ENCODE assay signal across 13 cellular contexts in the genomic region with DNA sequence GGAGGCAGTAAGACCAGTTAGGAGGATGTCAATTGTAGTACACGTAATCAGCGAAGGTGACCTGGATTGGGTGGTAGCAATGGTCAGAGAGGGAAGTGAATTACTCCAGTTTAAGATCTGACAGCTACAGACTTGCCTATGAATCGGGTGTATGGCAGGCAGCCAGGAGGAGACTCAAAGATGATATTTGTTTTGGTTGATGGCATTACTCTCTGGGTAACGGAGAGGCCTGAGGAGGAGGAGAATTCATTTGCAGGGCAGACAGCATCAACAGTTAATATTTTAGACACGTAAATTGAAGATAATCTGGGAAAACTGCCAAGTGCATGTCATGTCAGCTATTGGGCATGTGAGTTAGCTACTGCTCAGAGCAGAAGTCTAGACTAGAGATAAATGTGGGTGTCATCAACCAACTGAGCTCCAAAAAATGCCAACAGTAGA.
DNase-seq lines count a peak whose midpoint lies in the region; TF ChIP-seq lines count a peak whose summit lies in the region.
"Had no signal": no experiment of that assay in that cellular context is flagged by ENCODE, and none has a peak within 500 bp of the region (broad histone marks: within the 10 kb centered on the region; RNA-seq: fewer than 3 reads in every experiment).

No MANE protein-coding gene starts in this region.

- no CpG with 5 or more reads among the region's 5 CpGs for WGBS in neuronal stem cell (ENCODE audit: extremely low coverage in 2 of 2, insufficient read length in 2 of 2, insufficient replicate concordance in 1 of 2), 2 donors

- H3K18ac ChIP-seq in neuronal stem cell (ENCODE audit: low read length): no peak overlapping the region

- H3K23ac ChIP-seq in neuronal stem cell (ENCODE audit: low read depth, low read length, poor library complexity): no peak overlapping the region

- H2AK5ac ChIP-seq in neuronal stem cell (ENCODE audit: low read depth, low read length): no peak overlapping the region

- no peak overlapping the region for H2AFZ ChIP-seq in Karpas-422 (ENCODE audit: low read length)
- H2AFZ ChIP-seq in neuronal stem cell (ENCODE audit: low read length): no peak overlapping the region

- H4K91ac ChIP-seq in neuronal stem cell (ENCODE audit: low read depth, low read length, poor library complexity): no peak overlapping the region

- H3K9ac ChIP-seq in Karpas-422 (ENCODE audit: low read length): no peak overlapping the region
- no peak overlapping the region for H3K9ac ChIP-seq in adipocyte (ENCODE audit: low read length)
- H3K9ac ChIP-seq in neuronal stem cell (ENCODE audit: low read depth, low read length, poor library complexity): no peak overlapping the region
- H3K9ac ChIP-seq: BLaER1, KMS-11 had no signal

- H3K4ac ChIP-seq in neuronal stem cell (ENCODE audit: low read length): no peak overlapping the region

- no peaks in the 10 kb centered on the region for H3K9me2 ChIP-seq in Karpas-422 (replicated peaks; ENCODE audit: insufficient read depth, low read length)

- no peak overlapping the region for H3K14ac ChIP-seq in neuronal stem cell (ENCODE audit: low read length)

- no peak for TF ChIP-seq CTCF in AG04450 (IDR thresholded peaks at IDR 0.05; ENCODE audit: low read depth, low read length)

- H3K27me3 ChIP-seq in AG04450 (ENCODE audit: control insufficient read depth, insufficient read depth, low read length): no peaks in the 10 kb centered on the region
- no peaks in the 10 kb centered on the region for H3K27me3 ChIP-seq in Karpas-422 (ENCODE audit: low read length)
- no peaks in the 10 kb centered on the region for H3K27me3 ChIP-seq in adipocyte (replicated peaks; ENCODE audit: control insufficient read depth, insufficient read depth, low read length)
- H3K27me3 ChIP-seq in neuronal stem cell (ENCODE audit: control insufficient read depth in 3 of 3, insufficient read depth in 3 of 3, low read depth in 1 of 3, low read length in 3 of 3): no peaks in the 10 kb centered on the region
- H3K27me3 ChIP-seq: BLaER1, uterus had no signal

- DNase-seq in AG04450 (ENCODE audit: low read depth, low spot score) (peak; percentile 1), Karpas-422 (peak; percentile 22), adipocyte (ENCODE audit: low read depth) (peak; percentile 12), hepatic stellate cell (ENCODE audit: low spot score) (peak; percentile 11), GDM1 (lab: John Stamatoyannopoulos, UW) (no peak), iPS-NIHi7 (ENCODE audit: extremely low spot score) (no peak), neuronal stem cell (ENCODE audit: low spot score) (no peak)
- no peak for DNase-seq in stimulated activated naive CD4-positive, alpha-beta T cell treated with Interleukin-2 at 50 U/mL for 16 hours (lab: John Stamatoyannopoulos, UW)
- DNase-seq: activated effector memory CD4-positive, alpha-beta T cell treated with Interleukin-2 at 50 U/mL for 16 hours; occipital lobe; uterus had no signal

- H4K8ac ChIP-seq in neuronal stem cell (ENCODE audit: low read depth, low read length): no peak overlapping the region

- no peak overlapping the region for H2BK120ac ChIP-seq in neuronal stem cell (ENCODE audit: low read depth, low read length)

- H3K79me2 ChIP-seq in Karpas-422 (ENCODE audit: low read length): no peaks in the 10 kb centered on the region

- H3K36me3 ChIP-seq in Karpas-422 (ENCODE audit: insufficient read depth, low read length) (no peaks in the 10 kb centered on the region), adipocyte (ENCODE audit: control insufficient read depth, insufficient read depth, low read length, severe bottlenecking) (no peaks in the 10 kb centered on the region), neuronal stem cell (replicated peaks in 1 of 2; ENCODE audit: control insufficient read depth in 2 of 2, insufficient read depth in 2 of 2, low read length in 2 of 2) (no peaks in the 10 kb centered on the region)
- H3K36me3 ChIP-seq: BLaER1, uterus had no signal

- no peak overlapping the region for H2BK12ac ChIP-seq in neuronal stem cell (ENCODE audit: low read length)

- no peaks in the 10 kb centered on the region for H4K20me1 ChIP-seq in Karpas-422 (ENCODE audit: insufficient read depth, low read depth, low read length)
- H4K20me1 ChIP-seq: BLaER1 had no signal

- H3K4me2 ChIP-seq in Karpas-422 (ENCODE audit: low read depth, low read length, poor library complexity, severe bottlenecking): no peak overlapping the region
- H3K4me2 ChIP-seq in neuronal stem cell (ENCODE audit: insufficient read depth, low read length, poor library complexity, severe bottlenecking): no peak overlapping the region
- H3K4me2 ChIP-seq: BLaER1, KMS-11 had no signal

- H3K4me3 ChIP-seq in AG04450 (ENCODE audit: low read depth, low read length): no peak overlapping the region
- H3K4me3 ChIP-seq in Karpas-422 (ENCODE audit: low read length): no peak overlapping the region
- no peak overlapping the region for H3K4me3 ChIP-seq in adipocyte (ENCODE audit: low read length)
- H3K4me3 ChIP-seq in neuronal stem cell (ENCODE audit: low read length in 2 of 2): no peak overlapping the region
- H3K4me3 ChIP-seq: BLaER1, uterus had no signal

- H3K4me1 ChIP-seq in Karpas-422 (ENCODE audit: low read length) (no peaks in the 10 kb centered on the region), adipocyte (ENCODE audit: control insufficient read depth, insufficient read depth, low read length) (peaks cover 33% of the 10 kb centered on the region), neuronal stem cell (ENCODE audit: control insufficient read depth in 2 of 2, insufficient read depth in 1 of 2, low read depth in 1 of 2, low read length in 2 of 2) (peaks cover 0 to 2% of the 10 kb centered on the region in 2 donors)
- H3K4me1 ChIP-seq: BLaER1, uterus had no signal

- no peaks in the 10 kb centered on the region for H3K79me1 ChIP-seq in neuronal stem cell (ENCODE audit: low read depth, low read length)

- H3K9me3 ChIP-seq in AG04450 (ENCODE audit: control insufficient read depth, insufficient read depth, low read length) (no peaks in the 10 kb centered on the region), Karpas-422 (ENCODE audit: low read length) (no peaks in the 10 kb centered on the region), adipocyte (ENCODE audit: control insufficient read depth, low read length) (no peaks in the 10 kb centered on the region), neuronal stem cell (replicated peaks in 1 of 2; ENCODE audit: control insufficient read depth in 2 of 2, insufficient read depth in 1 of 2, low read depth in 1 of 2, low read length in 2 of 2) (peaks cover 0 to 2% of the 10 kb centered on the region in 2 donors)
- H3K9me3 ChIP-seq: BLaER1, uterus had no signal

- POLR2A ChIA-PET in AG04450 (lab: Yijun Ruan, JAX): no interaction called here

- no peak overlapping the region for H2BK15ac ChIP-seq in neuronal stem cell (ENCODE audit: low read length)

- no peak overlapping the region for H2BK5ac ChIP-seq in neuronal stem cell (ENCODE audit: low read length)

- CTCF ChIA-PET in AG04450 (lab: Charles Lee): no interaction called here

- H3K27ac ChIP-seq in AG04450 (ENCODE audit: low read depth, low read length): no peak overlapping the region
- H3K27ac ChIP-seq in Karpas-422 (ENCODE audit: low read length): no peak overlapping the region
- H3K27ac ChIP-seq in neuronal stem cell (replicated peaks; ENCODE audit: low read length): no peak overlapping the region
- H3K27ac ChIP-seq: BLaER1, KMS-11, uterus had no signal

Comparison
In these comparisons a context has a peak if more than half of its experiments do, and no peak if none do; other contexts are left out.
1. DNase-seq: peak in AG04450 (single experiment), Karpas-422 (single experiment), adipocyte (single experiment) and hepatic stellate cell (single experiment); none in stimulated activated naive CD4-positive, alpha-beta T cell treated with Interleukin-2 at 50 U/mL for 16 hours (single experiment), GDM1 (single experiment), iPS-NIHi7 (single experiment) and neuronal stem cell (single experiment).